ENCODE assay signal across 20 cellular contexts in the genomic region with DNA sequence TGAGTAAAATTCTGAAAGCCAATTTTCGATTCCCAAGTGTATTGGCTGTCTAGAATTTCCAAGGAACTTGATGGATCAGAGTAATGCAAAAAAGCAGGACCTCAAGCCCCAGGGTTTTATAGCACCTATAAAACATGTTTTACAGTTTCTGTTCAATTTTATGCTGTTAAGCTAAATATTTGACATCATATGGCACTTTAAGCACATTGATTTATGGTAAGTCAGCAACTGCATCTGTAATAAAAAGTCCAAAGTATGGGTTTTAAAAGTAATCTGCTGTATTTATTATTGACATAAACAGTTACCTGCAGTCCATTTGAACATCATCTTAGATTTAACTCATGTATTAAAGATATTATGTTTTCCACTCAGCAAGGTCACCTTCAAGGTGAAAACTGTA. TPM values are rescaled to one million over a fixed set of nuclear protein-coding genes. Genes with fewer than 3 reads are reported as not detected.
"Had no signal": no experiment of that assay in that cellular context is flagged by ENCODE, and none has a peak within 500 bp of the region (broad histone marks: within the 10 kb centered on the region; RNA-seq: fewer than 3 reads in every experiment).

No MANE protein-coding gene starts in this region.

- H3K9me3 Mint-ChIP-seq: endodermal cell, natural killer cell had no signal

- H3K9me3 ChIP-seq: stomach, thoracic aorta, transverse colon had no signal

- H3K27me3 ChIP-seq: heart right ventricle, stomach, transverse colon had no signal

- H3K4me1 Mint-ChIP-seq: endodermal cell, natural killer cell, neural crest cell had no signal

- H3K27ac ChIP-seq: coronary artery, heart right ventricle, stomach, thoracic aorta had no signal

- H3K36me3 Mint-ChIP-seq: natural killer cell had no signal

- ATAC-seq: heart right ventricle, left cardiac atrium, natural killer cell had no signal

- H3K4me3 ChIP-seq: coronary artery, heart right ventricle, stomach, thoracic aorta, transverse colon had no signal

- H3K36me3 ChIP-seq: heart right ventricle, stomach, thoracic aorta, transverse colon had no signal

- H3K27ac Mint-ChIP-seq: endodermal cell, natural killer cell had no signal

- DNase-seq: cerebellar nuclear complex; effector CD4-positive, alpha-beta T cell; endodermal cell; heart right ventricle; kidney; left cardiac atrium; mesendoderm; natural killer cell; posterior cingulate gyrus; small intestine; stimulated activated CD4-positive, alpha-beta T cell treated with anti-CD3 and anti-CD28 coated beads, Interleukin-12 subunit alpha, Interleukin-12 subunit beta, amount 100 ng/mL, for 4 hours; stimulated activated naive CD4-positive, alpha-beta T cell; stomach; substantia nigra; transverse colon had no signal

- H3K4me3 Mint-ChIP-seq: endodermal cell, natural killer cell, neural crest cell had no signal

RNA-seq across cellular contexts. Expression of a gene that starts 49.6 kb away (rescaled TPM):
- total RNA-seq: mononuclear cell, myocyte, natural killer cell had no signal
